In genomic region chr1:179080866-179081695, GRCh38 we compare ENCODE assay signal across 1 cellular context.
TF ChIP-seq lines count a peak whose summit lies in the region.

No MANE protein-coding gene starts in this region.

TF ChIP-seq in K562, 482 proteins besides CTCF, POLR2A, EP300 and RAD21 (continued from another document):
- TF ChIP-seq RERE (CRISPR knock-in tag; IDR thresholded peaks at IDR 0.05; ENCODE audit: borderline replicate concordance) = no peak
- TF ChIP-seq CC2D1A (IDR thresholded peaks at IDR 0.05) = no peak
- TF ChIP-seq PATZ1 (CRISPR knock-in tag; IDR thresholded peaks at IDR 0.05; ENCODE audit: borderline replicate concordance) = no peak
- TF ChIP-seq THAP7 (CRISPR knock-in tag; IDR thresholded peaks at IDR 0.05) = 0 out of 2 replicates have a peak, but pooled peaks have one; percentile 6
- TF ChIP-seq CBX5 (IDR thresholded peaks at IDR 0.05; ENCODE audit: borderline replicate concordance, low read depth) = no peak
- TF ChIP-seq ZNF280B (CRISPR knock-in tag; IDR thresholded peaks at IDR 0.05) = no peak
- no peak for TF ChIP-seq HOXB6 (CRISPR knock-in tag; IDR thresholded peaks at IDR 0.05; ENCODE audit: borderline replicate concordance)
- TF ChIP-seq KLF10 (CRISPR knock-in tag; IDR thresholded peaks at IDR 0.05) = no peak
- TF ChIP-seq MLX (CRISPR knock-in tag; conservative IDR thresholded peaks at IDR 0.05) = no peak
- no peak for TF ChIP-seq TBP (optimal IDR thresholded peaks at IDR 0.05; ENCODE audit: low read depth, low read length)
- TF ChIP-seq ZFP1 (CRISPR knock-in tag; IDR thresholded peaks at IDR 0.05) = no peak
- TF ChIP-seq SNRNP70 (optimal IDR thresholded peaks at IDR 0.05; ENCODE audit: low read depth, low read length) = peak; percentile 68
- TF ChIP-seq FOXM1 (IDR thresholded peaks at IDR 0.05; ENCODE audit: low read depth) = no peak
- TF ChIP-seq FOXM1 (CRISPR knock-in tag; IDR thresholded peaks at IDR 0.05; ENCODE audit: low read depth) = 0 out of 2 replicates have a peak, but pooled peaks have one; percentile 8
- no peak for TF ChIP-seq POLR2AphosphoS5 (IDR thresholded peaks at IDR 0.05; ENCODE audit: control insufficient read depth, insufficient read depth, low read depth, low read length)
- TF ChIP-seq AFF4 (CRISPR knock-in tag; IDR thresholded peaks at IDR 0.05) = no peak
- 0 out of 2 replicates have a peak, but pooled peaks have one; percentile 13 for TF ChIP-seq SUPT5H (IDR thresholded peaks at IDR 0.05)
- TF ChIP-seq DMBX1 (CRISPR knock-in tag; IDR thresholded peaks at IDR 0.05; ENCODE audit: borderline replicate concordance) = peak; percentile 41; the same call in 1 of the 2 replicates
- peak; percentile 43; the same call in 1 of the 2 replicates for TF ChIP-seq ZNF324 (CRISPR knock-in tag; IDR thresholded peaks at IDR 0.05)
- TF ChIP-seq NFRKB (IDR thresholded peaks at IDR 0.05; ENCODE audit: low read depth) = no peak
- no peak for TF ChIP-seq CBX1 (IDR thresholded peaks at IDR 0.05; ENCODE audit: low read depth)
- TF ChIP-seq ZNF395 (CRISPR knock-in tag; IDR thresholded peaks at IDR 0.05) = peak; percentile 65
- 0 out of 4 replicates have a peak, but pooled peaks of 1 of the 2 experiments have one; percentile 8 for TF ChIP-seq MAZ (CRISPR knock-in tag; conservative IDR thresholded peaks at IDR 0.05 in 1 of 2, IDR thresholded peaks at IDR 0.05 in 1 of 2)
- TF ChIP-seq POLR2H (tag; IDR thresholded peaks at IDR 0.05; ENCODE audit: low read depth) = 0 out of 2 replicates have a peak, but pooled peaks have one; percentile 64
- TF ChIP-seq TCF3 (CRISPR knock-in tag; IDR thresholded peaks at IDR 0.05) = no peak
- TF ChIP-seq BRF2 (IDR thresholded peaks at IDR 0.05; ENCODE audit: borderline replicate concordance, insufficient read depth, insufficient read length) = no peak
